In genomic region chr6:98845201-98846020, GRCh38 we compare ENCODE assay signal across 1 cellular context.
TF ChIP-seq lines count a peak whose summit lies in the region.

No MANE protein-coding gene starts in this region.

TF ChIP-seq in K562, 482 proteins besides CTCF, POLR2A, EP300 and RAD21 (continued from another document):
- TF ChIP-seq L3MBTL2 (IDR thresholded peaks at IDR 0.05) (0 out of 2 replicates have a peak, but pooled peaks have one; percentile 19), ARID2 (IDR thresholded peaks at IDR 0.05) (peak; percentile 82), JUNB (CRISPR knock-in tag; conservative IDR thresholded peaks at IDR 0.05) (no peak), NBN (IDR thresholded peaks at IDR 0.05; ENCODE audit: low read depth) (0 out of 2 replicates have a peak, but pooled peaks have one; percentile 20), SOX6 (IDR thresholded peaks at IDR 0.05) (no peak), MCM7 (IDR thresholded peaks at IDR 0.05) (no peak), ZSCAN29 (IDR thresholded peaks at IDR 0.05) (no peak), SMC3 (conservative IDR thresholded peaks at IDR 0.05; ENCODE audit: insufficient read depth, low read depth, low read length) (peak; percentile 80), KLF16 (IDR thresholded peaks at IDR 0.05) (0 out of 2 replicates have a peak, but pooled peaks have one; percentile 5), ATF3 (IDR thresholded peaks at IDR 0.05) (no peak), ATF3 (CRISPR knock-in tag; conservative IDR thresholded peaks at IDR 0.05) (no peak), CREB3 (tag; conservative IDR thresholded peaks at IDR 0.05; ENCODE audit: low read depth) (no peak), ZNF175 (CRISPR knock-in tag; IDR thresholded peaks at IDR 0.05; ENCODE audit: low read depth) (no peak), ELF2 (CRISPR knock-in tag; IDR thresholded peaks at IDR 0.05) (no peak)
